ENCODE assay signal across 8 cellular contexts in the genomic region with DNA sequence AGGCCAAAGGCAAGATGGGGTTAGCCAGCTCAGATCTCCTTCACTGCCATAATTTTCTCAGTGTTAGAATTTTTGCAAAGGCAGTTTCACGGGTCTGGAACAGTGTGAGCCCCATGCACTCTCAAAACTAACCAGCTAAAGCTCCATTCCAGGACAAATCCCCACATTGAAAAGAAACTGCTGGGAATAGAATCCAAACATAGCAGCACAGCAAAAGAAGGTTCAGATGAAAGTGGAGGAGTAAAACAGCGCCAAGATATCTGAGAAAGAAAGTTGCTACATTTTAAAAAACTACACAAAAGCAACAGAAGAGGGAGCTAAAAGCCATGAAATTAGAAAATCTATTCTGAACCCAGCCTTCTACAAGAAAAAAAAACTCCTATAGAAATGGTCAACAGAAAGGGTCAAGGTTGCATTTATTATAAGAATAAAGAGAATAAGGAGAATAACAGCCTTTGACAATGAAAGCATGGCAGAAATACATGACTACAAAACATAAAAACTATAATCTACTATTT. TPM values are rescaled to one million over a fixed set of nuclear protein-coding genes. Genes with fewer than 3 reads are reported as not detected.
DNase-seq lines count a peak whose midpoint lies in the region; ATAC-seq and TF ChIP-seq lines count a peak whose summit lies in the region.

No MANE protein-coding gene starts in this region.

- ATAC-seq in HG03469 (IDR thresholded peaks at IDR 0.05; ENCODE audit: unreplicated experiment): no peak

- peak; percentile 0 for DNase-seq in DMS79 treated with DMSO at 0.1 percent for 48 hours (lab: John Stamatoyannopoulos, UW)
- DNase-seq in DMS79 (lab: John Stamatoyannopoulos, UW): no peak
- peak; percentile 1 for DNase-seq in MV-4-11 (lab: John Stamatoyannopoulos, UW)
- peak; percentile 1 to 17 for DNase-seq in T47D (ENCODE audit: low read depth in 1 of 2, low spot score in 1 of 2)
- no peak for DNase-seq in nephron progenitor cell
- DNase-seq in NCI-H524 treated with DMSO at 0.1 percent for 48 hours (lab: John Stamatoyannopoulos, UW): no peak
- no peak for DNase-seq in cardiac septum (ENCODE audit: low spot score)

- peaks cover 43% of the 10 kb centered on the region for H3K9me3 Mint-ChIP-seq in nephron progenitor cell

- no peak overlapping the region for H3K27ac Mint-ChIP-seq in nephron progenitor cell

- in situ Hi-C loops in T47D (cut with HindIII; ENCODE audit: low pct_unique_long_range_greater_than_20kb, low sequenced_read_pairs): no loop called here

- H3K27me3 Mint-ChIP-seq in nephron progenitor cell (ENCODE audit: low read depth, poor library complexity): peaks cover 3% of the 10 kb centered on the region

- no peaks in the 10 kb centered on the region for H3K36me3 Mint-ChIP-seq in nephron progenitor cell (ENCODE audit: low read depth)

- peak; percentile 26 for TF ChIP-seq CTCF in nephron progenitor cell (IDR thresholded peaks at IDR 0.05)

- no peak overlapping the region for H3K4me3 Mint-ChIP-seq in nephron progenitor cell

- H3K4me1 Mint-ChIP-seq in nephron progenitor cell: no peaks in the 10 kb centered on the region

- intact Hi-C loops in cardiac septum (cut with DNase I): loop anchor here (5.0 kb wide), 1 partner anchor 207 kb away; no protein-coding TSS in a partner anchor

RNA-seq across cellular contexts. Expression of gene SLC7A3, which starts 39.6 kb away (rescaled TPM):
- not detected for total RNA-seq in cardiac septum

Comparison
In these comparisons a context has a peak if more than half of its experiments do, and no peak if none do; other contexts are left out.
1. DNase-seq: peak in DMS79 treated with DMSO at 0.1 percent for 48 hours (single experiment), MV-4-11 (single experiment) and T47D (2 of 2); none in DMS79 (single experiment), nephron progenitor cell (single experiment), NCI-H524 treated with DMSO at 0.1 percent for 48 hours (single experiment) and cardiac septum (single experiment).